In genomic region chr3:5758699-5759098, GRCh38 we compare ENCODE assay signal across 1 cellular context.
TF ChIP-seq lines count a peak whose summit lies in the region.

No MANE protein-coding gene starts in this region.

TF ChIP-seq in K562, 482 proteins besides CTCF, POLR2A, EP300 and RAD21 (continued from another document):
- TF ChIP-seq HMBOX1 (IDR thresholded peaks at IDR 0.05) = no peak
- TF ChIP-seq MCM2 (IDR thresholded peaks at IDR 0.05; ENCODE audit: low read depth) = no peak
- TF ChIP-seq NFE2L1 (tag; IDR thresholded peaks at IDR 0.05; ENCODE audit: borderline replicate concordance, low read depth) = no peak
- no peak for TF ChIP-seq PHB (CRISPR knock-in tag; IDR thresholded peaks at IDR 0.05)
- TF ChIP-seq SAP30 (IDR thresholded peaks at IDR 0.05; ENCODE audit: borderline replicate concordance, insufficient read depth, low read depth, low read length, poor library complexity, severe bottlenecking) = no peak
- TF ChIP-seq IRF1 (CRISPR knock-in tag; IDR thresholded peaks at IDR 0.05; ENCODE audit: borderline replicate concordance) = no peak
